Comparison of ENCODE assay signal across 21 cellular contexts in genomic region chrX:9495496-9495895, GRCh38.
"Had no signal": no experiment of that assay in that cellular context is flagged by ENCODE, and none has a peak within 500 bp of the region (broad histone marks: within the 10 kb centered on the region; RNA-seq: fewer than 3 reads in every experiment).

No MANE protein-coding gene starts in this region.

- H2AFZ ChIP-seq: parathyroid adenoma had no signal

- H3K9ac ChIP-seq: parathyroid adenoma had no signal

- H3K4me3 ChIP-seq: coronary artery, esophagus muscularis mucosa, lower lobe of right lung, mucosa of descending colon, right lobe of liver, spleen, thoracic aorta, tibial nerve, upper lobe of left lung had no signal

- H3K27me3 ChIP-seq: esophagus muscularis mucosa, right lobe of liver, spleen, tibial nerve, upper lobe of left lung had no signal

- FAIRE-seq: endothelial cell of umbilical vein, keratinocyte, urothelium cell line had no signal

- H3K36me3 ChIP-seq: esophagus muscularis mucosa, lower lobe of right lung, right lobe of liver, thoracic aorta, tibial nerve, upper lobe of left lung had no signal

- H3K27ac ChIP-seq: coronary artery, esophagus muscularis mucosa, lower lobe of right lung, parathyroid adenoma, right lobe of liver, spleen, thoracic aorta, tibial nerve, upper lobe of left lung had no signal

- ATAC-seq: left ventricle myocardium superior; lower lobe of right lung; mucosa of descending colon; natural killer cell treated with Interleukin-12 subunit alpha and Interleukin-12 subunit beta and Interleukin-15 and Interleukin-18, amount 100 ng/mL, for 72 hours; right lobe of liver; stimulated activated naive B cell treated with anti-CD40 and anti-IgM and Interleukin-4, amounts not matched to agents 10 μg/mL and 1 μg/mL and 100 μg/mL, for 72 hours had no signal

- H3K9me3 ChIP-seq: esophagus muscularis mucosa, lower lobe of right lung, mucosa of descending colon, right lobe of liver, spleen, thoracic aorta, tibial nerve, upper lobe of left lung had no signal

- H3K79me2 ChIP-seq: parathyroid adenoma had no signal

- H3K4me1 ChIP-seq: lower lobe of right lung, parathyroid adenoma, right lobe of liver, tibial nerve, upper lobe of left lung had no signal

- DNase-seq: dermis blood vessel endothelial cell; effector memory CD4-positive, alpha-beta T cell; foreskin melanocyte; left ventricle myocardium superior; lower lobe of right lung; mucosa of descending colon; naive B cell; right lobe of liver; spleen; stimulated activated CD4-positive, alpha-beta T cell treated with anti-CD3 and anti-CD28 coated beads, Interleukin-2, amount 100 ng/mL, for 48 hours; stimulated activated naive B cell treated with anti-CD40 and anti-IgM and Interleukin-4, amounts not matched to agents 10 μg/mL and 1 μg/mL and 100 μg/mL, for 72 hours; upper lobe of left lung had no signal
